11 cellular contexts compared by ENCODE assay signal in genomic region chr17:61000911-61001310, GRCh38.
DNase-seq lines count a peak whose midpoint lies in the region; ATAC-seq, FAIRE-seq and TF ChIP-seq lines count a peak whose summit lies in the region.
"Had no signal": no experiment of that assay in that cellular context is flagged by ENCODE, and none has a peak within 500 bp of the region (broad histone marks: within the 10 kb centered on the region; RNA-seq: fewer than 3 reads in every experiment).

No MANE protein-coding gene starts in this region.

- H3K4me1 Mint-ChIP-seq in effector memory CD8-positive, alpha-beta T cell (ENCODE audit: low read depth in 2 of 2), result no peaks in the 10 kb centered on the region
- peaks cover 6% of the 10 kb centered on the region for H3K4me1 Mint-ChIP-seq in activated CD8-positive, alpha-beta memory T cell treated with anti-CD3 and anti-CD28 coated beads, Interleukin-2, amount 10 ng/mL, durations not matched to agents 7 days and 5 days

- FAIRE-seq in HTR-8/SVneo (lab: Jason Lieb, UNC), result peak; percentile 52
- FAIRE-seq: G401.6 had no signal

- TF ChIP-seq CTCF in BE2C (IDR thresholded peaks at IDR 0.05; ENCODE audit: low read depth, low read length), result peak; percentile 45
- peak in 5 of 6 experiments; percentile 11 to 39 (median 20) for TF ChIP-seq CTCF in adrenal gland (IDR thresholded peaks at IDR 0.05)
- no peak for TF ChIP-seq CTCF in lower leg skin (IDR thresholded peaks at IDR 0.05)

- H3K4me1 ChIP-seq in BE2C, result peaks cover 12% of the 10 kb centered on the region
- H3K4me1 ChIP-seq in adrenal gland (replicated peaks in 1 of 2), result peaks cover 0 to 5% of the 10 kb centered on the region in 2 donors

- H3K27ac ChIP-seq in adrenal gland, result no peak overlapping the region

- no peaks in the 10 kb centered on the region for H3K9me3 Mint-ChIP-seq in effector memory CD8-positive, alpha-beta T cell
- H3K9me3 Mint-ChIP-seq in activated CD8-positive, alpha-beta memory T cell treated with anti-CD3 and anti-CD28 coated beads, Interleukin-2, amount 10 ng/mL, durations not matched to agents 7 days and 5 days (ENCODE audit: low read depth), result no peaks in the 10 kb centered on the region

- no peaks in the 10 kb centered on the region for H3K36me3 Mint-ChIP-seq in effector memory CD8-positive, alpha-beta T cell (ENCODE audit: insufficient read depth)
- H3K36me3 Mint-ChIP-seq in activated CD8-positive, alpha-beta memory T cell treated with anti-CD3 and anti-CD28 coated beads, Interleukin-2, amount 10 ng/mL, durations not matched to agents 7 days and 5 days, result peaks cover 1% of the 10 kb centered on the region

- H3K9me3 ChIP-seq in BE2C (no peaks in the 10 kb centered on the region), adrenal gland (replicated peaks in 1 of 3) (no peaks in the 10 kb centered on the region)

- H3K27me3 ChIP-seq in BE2C (no peaks in the 10 kb centered on the region), adrenal gland (no peaks in the 10 kb centered on the region)

- H3K4me3 ChIP-seq in BE2C (ENCODE audit: low read depth, low read length), result no peak overlapping the region
- H3K4me3 ChIP-seq in adrenal gland, result no peak overlapping the region
- no peak overlapping the region for H3K4me3 ChIP-seq in lower leg skin (ENCODE audit: low read depth, poor library complexity, severe bottlenecking)

- H3K4me3 Mint-ChIP-seq in effector memory CD8-positive, alpha-beta T cell, result no peak overlapping the region
- no peak overlapping the region for H3K4me3 Mint-ChIP-seq in activated CD8-positive, alpha-beta memory T cell treated with anti-CD3 and anti-CD28 coated beads, Interleukin-2, amount 10 ng/mL, durations not matched to agents 7 days and 5 days

- no peaks in the 10 kb centered on the region for H3K27me3 Mint-ChIP-seq in effector memory CD8-positive, alpha-beta T cell
- no peaks in the 10 kb centered on the region for H3K27me3 Mint-ChIP-seq in activated CD8-positive, alpha-beta memory T cell treated with anti-CD3 and anti-CD28 coated beads, Interleukin-2, amount 10 ng/mL, durations not matched to agents 7 days and 5 days

- H3K36me3 ChIP-seq in BE2C, result no peaks in the 10 kb centered on the region
- H3K36me3 ChIP-seq in adrenal gland (replicated peaks in 1 of 2), result no peaks in the 10 kb centered on the region

- CTCF ChIA-PET in activated CD8-positive, alpha-beta memory T cell treated with anti-CD3 and anti-CD28 coated beads, Interleukin-2, amount 10 ng/mL, durations not matched to agents 7 days and 5 days (lab: Charles Lee), result interaction anchor here (0.9 to 2.8 kb wide), 5 partner anchors 14 to 412 kb away, joined by 3 to 10 read pairs (median 4); no protein-coding TSS in a partner anchor

- DNase-seq in BE2C, result no peak
- DNase-seq in HTR-8/SVneo (ENCODE audit: insufficient read length, low spot score), result peak; percentile 35
- DNase-seq in adrenal gland, result no peak
- peak; percentile 37 for DNase-seq in kidney tubule cell (ENCODE audit: low spot score)
- DNase-seq in effector memory CD8-positive, alpha-beta T cell, result no peak
- no peak for DNase-seq in lower leg skin (ENCODE audit: low spot score in 2 of 2)
- DNase-seq in activated CD8-positive, alpha-beta memory T cell treated with anti-CD3 and anti-CD28 coated beads, Interleukin-2, amount 10 ng/mL, durations not matched to agents 7 days and 5 days, result no peak
- DNase-seq: activated CD4-positive, CD25-positive, alpha-beta regulatory T cell; NCI-H345 had no signal

- ATAC-seq in effector memory CD8-positive, alpha-beta T cell (replicated peaks), result no peak
- no peak for ATAC-seq in activated CD8-positive, alpha-beta memory T cell treated with anti-CD3 and anti-CD28 coated beads, Interleukin-2, amount 10 ng/mL, durations not matched to agents 7 days and 5 days
- ATAC-seq in HG03097 (IDR thresholded peaks at IDR 0.05; ENCODE audit: low FRiP score, unreplicated experiment), result no peak

- no peak overlapping the region for H3K27ac Mint-ChIP-seq in effector memory CD8-positive, alpha-beta T cell
- H3K27ac Mint-ChIP-seq in activated CD8-positive, alpha-beta memory T cell treated with anti-CD3 and anti-CD28 coated beads, Interleukin-2, amount 10 ng/mL, durations not matched to agents 7 days and 5 days, result no peak overlapping the region

- no peak for TF ChIP-seq POLR2A in adrenal gland (IDR thresholded peaks at IDR 0.05)
- no peak for TF ChIP-seq POLR2A in lower leg skin (IDR thresholded peaks at IDR 0.05)

- intact Hi-C loops in adrenal gland (cut with DNase I) (no loop called here), lower leg skin (cut with DNase I; ENCODE audit: low total_unique reads) (no loop called here)

- 30 to 43% (median 42%) methylated on average over 2 of the region's 2 CpGs for WGBS in adrenal gland, 4 donors
- 47 to 53% methylated on average over 2 of the region's 2 CpGs for WGBS in lower leg skin, 2 donors

Comparison
In these comparisons a context has a peak if more than half of its experiments do, and no peak if none do; other contexts are left out.
1. DNase-seq: peak in HTR-8/SVneo (single experiment) and kidney tubule cell (single experiment); none in BE2C (single experiment), adrenal gland (0 of 7), effector memory CD8-positive, alpha-beta T cell (0 of 3), lower leg skin (0 of 2) and activated CD8-positive, alpha-beta memory T cell treated with anti-CD3 and anti-CD28 coated beads, Interleukin-2, amount 10 ng/mL, durations not matched to agents 7 days and 5 days (single experiment).
2. CTCF ChIP-seq: peak in BE2C (single experiment) and adrenal gland (5 of 6); none in lower leg skin (0 of 3).